9 cellular contexts compared by ENCODE assay signal in the genomic region with DNA sequence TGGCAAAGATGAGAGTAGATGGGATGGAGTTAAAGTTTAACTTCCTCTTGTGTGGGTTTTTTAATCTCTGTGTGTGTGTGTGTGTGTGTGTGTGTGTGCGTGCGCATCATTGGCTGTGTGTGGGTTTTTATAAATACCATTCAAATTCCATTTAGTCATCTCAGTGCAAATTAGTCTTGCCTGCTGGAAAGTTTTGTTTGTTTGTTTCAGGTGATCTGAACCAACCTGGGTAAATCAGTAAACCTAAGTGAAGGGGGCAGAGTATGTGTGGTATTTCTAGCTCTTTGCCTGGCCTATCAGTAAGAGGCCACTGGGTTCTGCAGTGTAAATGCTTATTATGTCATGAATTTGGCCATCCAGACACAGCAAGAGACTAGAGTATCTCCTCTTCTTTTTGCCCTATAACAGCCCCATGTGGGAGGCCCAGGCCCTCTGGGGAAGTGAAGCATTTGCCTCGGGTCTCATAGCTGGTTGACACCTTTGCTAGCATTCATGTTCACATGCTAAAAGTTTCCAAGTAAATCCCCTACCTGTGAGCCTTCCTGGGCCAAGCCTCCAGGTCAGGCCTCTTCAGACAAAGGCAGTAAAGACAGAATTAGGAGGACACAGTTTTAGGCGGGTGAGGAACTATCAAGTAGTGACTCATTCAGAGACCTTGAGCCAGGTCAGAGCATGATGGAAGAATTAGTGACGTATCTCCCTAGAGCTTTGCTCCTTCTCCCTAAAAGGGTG. TPM values are rescaled to one million over a fixed set of nuclear protein-coding genes. Genes with fewer than 3 reads are reported as not detected.
A peak's percentile ranks its signal among the peaks of the same experiment; 100 is the strongest.
DNase-seq lines count a peak whose midpoint lies in the region; ATAC-seq, FAIRE-seq and TF ChIP-seq lines count a peak whose summit lies in the region.
"Had no signal": no experiment of that assay in that cellular context is flagged by ENCODE, and none has a peak within 500 bp of the region (broad histone marks: within the 10 kb centered on the region; RNA-seq: fewer than 3 reads in every experiment).

No MANE protein-coding gene starts in this region.

- ATAC-seq in GM18858 (IDR thresholded peaks at IDR 0.05; ENCODE audit: unreplicated experiment) = peak; percentile 53
- ATAC-seq in HG02973 (IDR thresholded peaks at IDR 0.05; ENCODE audit: unreplicated experiment) = peak; percentile 50
- peak; percentile 81 to 93 (median 86) for ATAC-seq in pancreas
- no peak for ATAC-seq in GM18505 (IDR thresholded peaks at IDR 0.05; ENCODE audit: unreplicated experiment)
- no peak for ATAC-seq in GM19351 (IDR thresholded peaks at IDR 0.05; ENCODE audit: unreplicated experiment)

- H3K4me3 Mint-ChIP-seq in activated T-helper 2 cell treated with anti-CD3 and anti-CD28 coated beads, Interferon-gamma antibody, Interleukin-2, Interleukin-4, amounts not matched to agents 10 μg/mL and 5 μg/mL and 100 μg/mL, durations not matched to agents 14 hours and 24 hours and 36 hours (ENCODE audit: low read depth) = no peak overlapping the region

- intact Hi-C loops in activated T-helper 2 cell treated with anti-CD3 and anti-CD28 coated beads, Interferon-gamma antibody, Interleukin-2, Interleukin-4, amounts not matched to agents 10 μg/mL and 5 μg/mL and 100 μg/mL, durations not matched to agents 14 hours and 24 hours and 36 hours (cut with micrococcal nuclease) = no loop called here
- intact Hi-C loops in pancreas (cut with DNase I) = loop anchor here in 1 of 3 donors (5.0 kb wide), 1 partner anchor 60 kb away; no protein-coding TSS in a partner anchor

- no peaks in the 10 kb centered on the region for H3K27me3 ChIP-seq in pancreas
- H3K27me3 ChIP-seq: Peyer's patch had no signal

- H3K27ac ChIP-seq in pancreas = peak overlapping the region; percentile 49 to 83 (median 70)

- no peak for TF ChIP-seq POLR2A in GM18505 (IDR thresholded peaks at IDR 0.05; ENCODE audit: borderline replicate concordance, extremely low read depth, insufficient read depth, insufficient read length)

- no peak for FAIRE-seq in pancreas (lab: Jason Lieb, UNC)

- H3K9me3 ChIP-seq in pancreas = no peaks in the 10 kb centered on the region
- H3K9me3 ChIP-seq: Peyer's patch had no signal

- H3K36me3 Mint-ChIP-seq in activated T-helper 2 cell treated with anti-CD3 and anti-CD28 coated beads, Interferon-gamma antibody, Interleukin-2, Interleukin-4, amounts not matched to agents 10 μg/mL and 5 μg/mL and 100 μg/mL, durations not matched to agents 14 hours and 24 hours and 36 hours (ENCODE audit: low read depth) = peaks cover 55% of the 10 kb centered on the region

- peaks cover 0 to 15% (median 11%) of the 10 kb centered on the region in 3 donors for H3K4me1 ChIP-seq in pancreas

- no peaks in the 10 kb centered on the region for H3K27me3 Mint-ChIP-seq in activated T-helper 2 cell treated with anti-CD3 and anti-CD28 coated beads, Interferon-gamma antibody, Interleukin-2, Interleukin-4, amounts not matched to agents 10 μg/mL and 5 μg/mL and 100 μg/mL, durations not matched to agents 14 hours and 24 hours and 36 hours (ENCODE audit: low read depth)

- TF ChIP-seq CTCF in pancreas (IDR thresholded peaks at IDR 0.05) = no peak

- H3K4me3 ChIP-seq in pancreas = no peak overlapping the region
- H3K4me3 ChIP-seq: Peyer's patch had no signal

- peaks cover 0 to 8% (median 0%) of the 10 kb centered on the region in 3 donors for H3K36me3 ChIP-seq in pancreas

- no peaks in the 10 kb centered on the region for H3K9me3 Mint-ChIP-seq in activated T-helper 2 cell treated with anti-CD3 and anti-CD28 coated beads, Interferon-gamma antibody, Interleukin-2, Interleukin-4, amounts not matched to agents 10 μg/mL and 5 μg/mL and 100 μg/mL, durations not matched to agents 14 hours and 24 hours and 36 hours

- 37 to 38% methylated on average over 5 of the region's 5 CpGs for WGBS in pancreas, 2 donors

- H3K4me1 Mint-ChIP-seq in activated T-helper 2 cell treated with anti-CD3 and anti-CD28 coated beads, Interferon-gamma antibody, Interleukin-2, Interleukin-4, amounts not matched to agents 10 μg/mL and 5 μg/mL and 100 μg/mL, durations not matched to agents 14 hours and 24 hours and 36 hours (ENCODE audit: low read depth) = peaks cover 19% of the 10 kb centered on the region

- peak overlapping the region; percentile 13 for H3K27ac Mint-ChIP-seq in activated T-helper 2 cell treated with anti-CD3 and anti-CD28 coated beads, Interferon-gamma antibody, Interleukin-2, Interleukin-4, amounts not matched to agents 10 μg/mL and 5 μg/mL and 100 μg/mL, durations not matched to agents 14 hours and 24 hours and 36 hours

- no peak for DNase-seq in activated T-helper 2 cell treated with anti-CD3 and anti-CD28 coated beads, Interferon-gamma antibody, Interleukin-2, Interleukin-4, amounts not matched to agents 10 μg/mL and 5 μg/mL and 100 μg/mL, durations not matched to agents 14 hours and 24 hours and 36 hours (ENCODE audit: low spot score)
- peak in 4 of 6 donors; percentile 38 to 60 (median 54) for DNase-seq in pancreas
- no peak for DNase-seq in NCI-H1694 treated with DMSO at 0.1 percent for 48 hours (lab: John Stamatoyannopoulos, UW)
- DNase-seq in stimulated activated naive CD4-positive, alpha-beta T cell (lab: John Stamatoyannopoulos, UW) = no peak

RNA-seq across cellular contexts. Expression of gene INTS3, which starts 14.7 kb away (rescaled TPM):
- total RNA-seq in activated T-helper 2 cell treated with anti-CD3 and anti-CD28 coated beads, Interferon-gamma antibody, Interleukin-2, Interleukin-4, amounts not matched to agents 10 μg/mL and 5 μg/mL and 100 μg/mL, durations not matched to agents 14 hours and 24 hours and 36 hours = 53.8 and 54.0 TPM in 2 replicates
- 10 to 100 TPM; 13.5 to 41.4 (median 18.8) TPM for total RNA-seq in pancreas
- polyA plus RNA-seq in pancreas = 10 to 100 TPM; 45.1 to 56.2 TPM

RNA-seq across cellular contexts. Expression of gene SLC27A3, which starts 32.6 kb away (rescaled TPM):
- total RNA-seq in activated T-helper 2 cell treated with anti-CD3 and anti-CD28 coated beads, Interferon-gamma antibody, Interleukin-2, Interleukin-4, amounts not matched to agents 10 μg/mL and 5 μg/mL and 100 μg/mL, durations not matched to agents 14 hours and 24 hours and 36 hours = 11.5 and 13.7 TPM in 2 replicates
- 10 to 100 TPM in 3 of 6 donors, 1 to 10 TPM in 3; 9.0 to 23.6 (median 10.8) TPM for total RNA-seq in pancreas
- polyA plus RNA-seq in pancreas = 10 to 100 TPM; 46.9 to 64.0 TPM

Comparison
In these comparisons a context has a peak if more than half of its experiments do, and no peak if none do; other contexts are left out.
1. ATAC-seq: peak in GM18858 (single experiment), HG02973 (single experiment) and pancreas (4 of 4); none in GM18505 (single experiment) and GM19351 (single experiment).
2. DNase-seq: peak in pancreas (4 of 6); none in activated T-helper 2 cell treated with anti-CD3 and anti-CD28 coated beads, Interferon-gamma antibody, Interleukin-2, Interleukin-4, amounts not matched to agents 10 μg/mL and 5 μg/mL and 100 μg/mL, durations not matched to agents 14 hours and 24 hours and 36 hours (single experiment), NCI-H1694 treated with DMSO at 0.1 percent for 48 hours (single experiment) and stimulated activated naive CD4-positive, alpha-beta T cell (0 of 6).